Comparison of ENCODE assay signal across 1 cellular context in genomic region chr2:170820647-170821630, GRCh38.
TF ChIP-seq lines count a peak whose summit lies in the region.

No MANE protein-coding gene starts in this region.

TF ChIP-seq in K562, 482 proteins besides CTCF, POLR2A, EP300 and RAD21 (continued from another document):
- TF ChIP-seq MGA (IDR thresholded peaks at IDR 0.05) (no peak), PKNOX1 (IDR thresholded peaks at IDR 0.05) (peak; percentile 82), STAT5A (IDR thresholded peaks at IDR 0.05; ENCODE audit: borderline replicate concordance, low read length) (peak; percentile 62), CBFA2T3 (IDR thresholded peaks at IDR 0.05) (peak; percentile 82), CBFA2T2 (conservative IDR thresholded peaks at IDR 0.05) (peak; percentile 69), TEAD4 (IDR thresholded peaks at IDR 0.05; ENCODE audit: low read length) (peak; percentile 85), TEAD4 (CRISPR knock-in tag; IDR thresholded peaks at IDR 0.05; ENCODE audit: borderline replicate concordance) (no peak), HMBOX1 (IDR thresholded peaks at IDR 0.05) (no peak), NCOR1 (IDR thresholded peaks at IDR 0.05) (peak; percentile 54), TRIM24 (IDR thresholded peaks at IDR 0.05) (0 out of 4 replicates have a peak, but pooled peaks of 1 of the 2 experiments have one; percentile 38), ZNF707 (CRISPR knock-in tag; conservative IDR thresholded peaks at IDR 0.05) (no peak), YY1 (IDR thresholded peaks at IDR 0.05; ENCODE audit: borderline replicate concordance in 1 of 3, control insufficient read depth in 1 of 3, extremely low read depth in 1 of 3, insufficient read depth in 3 of 3, insufficient read length in 1 of 3, insufficient replicate concordance in 2 of 3, low read depth in 1 of 3, low read length in 2 of 3) (peak in 1 of 3 experiments; percentile 37), CREM (IDR thresholded peaks at IDR 0.05; ENCODE audit: low read depth) (peak; percentile 40; the same call in 1 of the 2 replicates), MEIS2 (IDR thresholded peaks at IDR 0.05; ENCODE audit: partially characterized antibody) (peak; percentile 70), TCF3 (CRISPR knock-in tag; IDR thresholded peaks at IDR 0.05) (peak; percentile 33; the same call in 1 of the 2 replicates), CTBP1 (IDR thresholded peaks at IDR 0.05; ENCODE audit: borderline replicate concordance) (peak; percentile 17; the same call in 1 of the 2 replicates), SIRT6 (IDR thresholded peaks at IDR 0.05; ENCODE audit: low read depth, low read length) (no peak), DPF2 (IDR thresholded peaks at IDR 0.05) (peak; percentile 44; the same call in 1 of the 2 replicates), SOX6 (IDR thresholded peaks at IDR 0.05) (peak; percentile 12; the same call in 1 of the 2 replicates), ARID1B (IDR thresholded peaks at IDR 0.05) (peak; percentile 83), E4F1 (CRISPR knock-in tag; IDR thresholded peaks at IDR 0.05; ENCODE audit: borderline replicate concordance) (no peak), POLR2AphosphoS5 (IDR thresholded peaks at IDR 0.05; ENCODE audit: control insufficient read depth, insufficient read depth, low read depth, low read length) (peak; percentile 69), FOXA3 (CRISPR knock-in tag; conservative IDR thresholded peaks at IDR 0.05 in 1 of 2, IDR thresholded peaks at IDR 0.05 in 1 of 2) (0 out of 4 replicates have a peak, but pooled peaks of 1 of the 2 experiments have one; percentile 1), ZBTB7A (IDR thresholded peaks at IDR 0.05; ENCODE audit: borderline replicate concordance, control insufficient read depth, low read depth, low read length) (no peak; the same call in 1 of the 2 replicates), ZEB2 (IDR thresholded peaks at IDR 0.05) (no peak), GATAD2A (IDR thresholded peaks at IDR 0.05) (no peak)
